1 cellular context compared by ENCODE assay signal in genomic region chrX:44951572-44952067, GRCh38.
TF ChIP-seq lines count a peak whose summit lies in the region.

No MANE protein-coding gene starts in this region.

TF ChIP-seq in HepG2, 621 proteins besides CTCF, POLR2A, EP300 and RAD21:
- TF ChIP-seq, protein P1, sequence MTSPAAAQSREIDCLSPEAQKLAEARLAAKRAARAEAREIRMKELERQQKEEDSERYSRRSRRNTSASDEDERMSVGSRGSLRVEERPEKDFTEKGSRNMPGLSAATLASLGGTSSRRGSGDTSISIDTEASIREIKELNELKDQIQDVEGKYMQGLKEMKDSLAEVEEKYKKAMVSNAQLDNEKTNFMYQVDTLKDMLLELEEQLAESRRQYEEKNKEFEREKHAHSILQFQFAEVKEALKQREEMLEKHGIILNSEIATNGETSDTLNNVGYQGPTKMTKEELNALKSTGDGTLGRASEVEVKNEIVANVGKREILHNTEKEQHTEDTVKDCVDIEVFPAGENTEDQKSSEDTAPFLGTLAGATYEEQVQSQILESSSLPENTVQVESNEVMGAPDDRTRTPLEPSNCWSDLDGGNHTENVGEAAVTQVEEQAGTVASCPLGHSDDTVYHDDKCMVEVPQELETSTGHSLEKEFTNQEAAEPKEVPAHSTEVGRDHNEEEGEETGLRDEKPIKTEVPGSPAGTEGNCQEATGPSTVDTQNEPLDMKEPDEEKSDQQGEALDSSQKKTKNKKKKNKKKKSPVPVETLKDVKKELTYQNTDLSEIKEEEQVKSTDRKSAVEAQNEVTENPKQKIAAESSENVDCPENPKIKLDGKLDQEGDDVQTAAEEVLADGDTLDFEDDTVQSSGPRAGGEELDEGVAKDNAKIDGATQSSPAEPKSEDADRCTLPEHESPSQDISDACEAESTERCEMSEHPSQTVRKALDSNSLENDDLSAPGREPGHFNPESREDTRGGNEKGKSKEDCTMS (CRISPR knock-in tag; conservative IDR thresholded peaks at IDR 0.05), result no peak
- 0 out of 2 replicates have a peak, but pooled peaks have one; percentile 28 for TF ChIP-seq ZNF629 (CRISPR knock-in tag; conservative IDR thresholded peaks at IDR 0.05)
